Comparison of ENCODE assay signal across 8 cellular contexts in genomic region chr12:4855121-4855924, GRCh38. TPM values are rescaled to one million over a fixed set of nuclear protein-coding genes. Genes with fewer than 3 reads are reported as not detected.
DNase-seq lines count a peak whose midpoint lies in the region; ATAC-seq and TF ChIP-seq lines count a peak whose summit lies in the region.

No MANE protein-coding gene starts in this region.

- no peaks in the 10 kb centered on the region for H3K9me3 ChIP-seq in OCI-LY3 (ENCODE audit: insufficient read depth, low read length)

- H3K27ac ChIP-seq in 22Rv1: no peak overlapping the region
- no peak overlapping the region for H3K27ac ChIP-seq in OCI-LY3 (ENCODE audit: low read length)
- H3K27ac ChIP-seq in foreskin keratinocyte: no peak overlapping the region

- peaks cover 17% of the 10 kb centered on the region for H3K27me3 Mint-ChIP-seq in activated T-cell treated with anti-CD3 and anti-CD28 coated beads, Interleukin-2, amount 50 U/mL, for 72 hours (ENCODE audit: low read depth)

- H3K4me2 ChIP-seq in OCI-LY3 (ENCODE audit: low read length): peak overlapping the region; percentile 80

- peaks cover 11% of the 10 kb centered on the region for H3K4me1 ChIP-seq in OCI-LY3 (ENCODE audit: low read length)
- H3K4me1 ChIP-seq in foreskin keratinocyte: no peaks in the 10 kb centered on the region

- H4K20me1 ChIP-seq in OCI-LY3 (ENCODE audit: insufficient read depth, low read length): no peaks in the 10 kb centered on the region

- peak; percentile 72 for DNase-seq in LHCN-M2 (ENCODE audit: low read depth)
- DNase-seq in activated T-cell treated with anti-CD3 and anti-CD28 coated beads, Interleukin-2, amount 50 U/mL, for 72 hours: peak; percentile 50 to 64
- DNase-seq in foreskin keratinocyte: peak; percentile 17 to 60
- peak; percentile 38 for DNase-seq in non-pigmented ciliary epithelial cell (ENCODE audit: low read depth)

- H3K4me3 Mint-ChIP-seq in activated T-cell treated with anti-CD3 and anti-CD28 coated beads, Interleukin-2, amount 50 U/mL, for 72 hours: no peak overlapping the region

- TF ChIP-seq CTCF in 22Rv1 (IDR thresholded peaks at IDR 0.05) (peak; percentile 91), GM12873 (IDR thresholded peaks at IDR 0.05; ENCODE audit: insufficient read depth, low read depth, low read length, missing control alignments) (peak; percentile 87), OCI-LY3 (IDR thresholded peaks at IDR 0.05; ENCODE audit: low read depth, low read length) (peak; percentile 69), foreskin keratinocyte (conservative IDR thresholded peaks at IDR 0.05) (peak; percentile 78)

- H3K27ac Mint-ChIP-seq in activated T-cell treated with anti-CD3 and anti-CD28 coated beads, Interleukin-2, amount 50 U/mL, for 72 hours: no peak overlapping the region

- no peaks in the 10 kb centered on the region for H3K9me3 Mint-ChIP-seq in activated T-cell treated with anti-CD3 and anti-CD28 coated beads, Interleukin-2, amount 50 U/mL, for 72 hours

- peak overlapping the region; percentile 67 for H3K4me3 ChIP-seq in OCI-LY3 (ENCODE audit: low read length)

- H3K79me2 ChIP-seq in OCI-LY3 (ENCODE audit: low read length): no peaks in the 10 kb centered on the region

- H3K9ac ChIP-seq in OCI-LY3 (ENCODE audit: low read length): peak overlapping the region; percentile 38

- H2AFZ ChIP-seq in OCI-LY3 (ENCODE audit: low read depth, low read length): peak overlapping the region; percentile 88

- no peaks in the 10 kb centered on the region for H3K36me3 Mint-ChIP-seq in activated T-cell treated with anti-CD3 and anti-CD28 coated beads, Interleukin-2, amount 50 U/mL, for 72 hours (ENCODE audit: insufficient read depth in 2 of 2)

- peaks cover 18% of the 10 kb centered on the region for H3K4me1 Mint-ChIP-seq in activated T-cell treated with anti-CD3 and anti-CD28 coated beads, Interleukin-2, amount 50 U/mL, for 72 hours (ENCODE audit: low read depth)

- H3K27me3 ChIP-seq in OCI-LY3 (ENCODE audit: low read depth, low read length) (peaks cover 23% of the 10 kb centered on the region), foreskin keratinocyte (peaks cover 26% of the 10 kb centered on the region)

- peak; percentile 63 to 71 for ATAC-seq in activated T-cell treated with anti-CD3 and anti-CD28 coated beads, Interleukin-2, amount 50 U/mL, for 72 hours (replicated peaks in 1 of 2)
- ATAC-seq in foreskin keratinocyte: peak; percentile 77
- no peak for ATAC-seq in GM21381 (IDR thresholded peaks at IDR 0.05; ENCODE audit: unreplicated experiment)

- no peaks in the 10 kb centered on the region for H3K36me3 ChIP-seq in OCI-LY3 (replicated peaks; ENCODE audit: low read depth, low read length)

RNA-seq across cellular contexts. Expression of gene KCNA1, which starts 54.4 kb away (rescaled TPM):
- total RNA-seq in LHCN-M2 (2014; rRNA removed) (0.83 and 2.2 TPM in 2 replicates), foreskin keratinocyte (not detected in 2 replicates)
- polyA plus RNA-seq in LHCN-M2 (2012): 0.01 TPM
- under 1 TPM; 0.05 to 0.07 TPM for total RNA-seq in activated T-cell treated with anti-CD3 and anti-CD28 coated beads, Interleukin-2, amount 50 U/mL, for 72 hours
- polyA plus RNA-seq in foreskin keratinocyte: not detected in 2 replicates
